ENCODE assay signal across 18 cellular contexts in genomic region chr5:5005351-5005750, GRCh38.
DNase-seq lines count a peak whose midpoint lies in the region; ATAC-seq, FAIRE-seq and TF ChIP-seq lines count a peak whose summit lies in the region.
"Had no signal": no experiment of that assay in that cellular context is flagged by ENCODE, and none has a peak within 500 bp of the region (broad histone marks: within the 10 kb centered on the region; RNA-seq: fewer than 3 reads in every experiment).

No MANE protein-coding gene starts in this region.

- no peaks in the 10 kb centered on the region for H3K9me3 Mint-ChIP-seq in HFFc6

- no peaks in the 10 kb centered on the region for H3K36me3 Mint-ChIP-seq in HFFc6 (ENCODE audit: low read depth)
- H3K36me3 Mint-ChIP-seq: CD4-positive, alpha-beta memory T cell had no signal

- H3K27me3 Mint-ChIP-seq in HFFc6 (ENCODE audit: insufficient read depth), result no peaks in the 10 kb centered on the region

- no peak overlapping the region for H3K27ac ChIP-seq in upper lobe of right lung

- no peak for FAIRE-seq in bronchial epithelial cell (lab: Jason Lieb, UNC)
- FAIRE-seq: GM12878, GM19239 had no signal

- H3K4me3 ChIP-seq in bronchial epithelial cell (ENCODE audit: low read depth, low read length) (no peak overlapping the region), upper lobe of right lung (no peak overlapping the region)
- H3K4me3 ChIP-seq: GM12878, GM23338 had no signal

- H3K4me1 Mint-ChIP-seq in HFFc6 (ENCODE audit: low read depth), result peaks cover 11% of the 10 kb centered on the region
- H3K4me1 Mint-ChIP-seq: CD4-positive, alpha-beta memory T cell; GM23338; H9 had no signal

- intact Hi-C loops in upper lobe of right lung (cut with DNase I), result no loop called here

- H3K36me3 ChIP-seq in bronchial epithelial cell (ENCODE audit: control insufficient read depth, insufficient read depth, low read length) (no peaks in the 10 kb centered on the region), upper lobe of right lung (no peaks in the 10 kb centered on the region)

- no peak overlapping the region for H3K27ac Mint-ChIP-seq in HFFc6
- H3K27ac Mint-ChIP-seq: CD4-positive, alpha-beta memory T cell; GM23338; H9 had no signal

- H3K4me3 Mint-ChIP-seq in HFFc6, result no peak overlapping the region
- H3K4me3 Mint-ChIP-seq: CD4-positive, alpha-beta memory T cell; GM23338; H9 had no signal

- no peaks in the 10 kb centered on the region for H3K27me3 ChIP-seq in bronchial epithelial cell (ENCODE audit: control insufficient read depth, insufficient read depth, low read length)
- H3K27me3 ChIP-seq in upper lobe of right lung, result no peaks in the 10 kb centered on the region

- TF ChIP-seq CTCF in HFFc6 (IDR thresholded peaks at IDR 0.05), result no peak
- TF ChIP-seq CTCF in bronchial epithelial cell (IDR thresholded peaks at IDR 0.05; ENCODE audit: insufficient read depth, low read length, severe bottlenecking), result no peak
- no peak for TF ChIP-seq CTCF in upper lobe of right lung (IDR thresholded peaks at IDR 0.05)

- DNase-seq in EL (peak; percentile 9), HFFc6 (peak; percentile 22), bronchial epithelial cell (ENCODE audit: low read depth) (peak; percentile 3), 8988T (no peak), upper lobe of right lung (no peak), NCI-H2029 treated with DMSO at 0.1 percent for 48 hours (lab: John Stamatoyannopoulos, UW) (no peak)
- DNase-seq: C1 segment of cervical spinal cord; Calu3; CD4-positive, alpha-beta memory T cell; COR-L47; DMS153; DND-41; GDM1; H9 had no signal

- H3K4me1 ChIP-seq in upper lobe of right lung, result no peaks in the 10 kb centered on the region

- no peak for ATAC-seq in upper lobe of right lung
- ATAC-seq: GM12878, GM23338, HCT116 had no signal

- no peaks in the 10 kb centered on the region for H3K9me3 ChIP-seq in upper lobe of right lung

Comparison
In these comparisons a context has a peak if more than half of its experiments do, and no peak if none do; other contexts are left out.
1. DNase-seq: peak in EL (single experiment), HFFc6 (single experiment) and bronchial epithelial cell (single experiment); none in 8988T (single experiment), upper lobe of right lung (single experiment) and NCI-H2029 treated with DMSO at 0.1 percent for 48 hours (single experiment).